Comparison of ENCODE assay signal across 17 cellular contexts in genomic region chr10:13719411-13719810, GRCh38.
DNase-seq lines count a peak whose midpoint lies in the region; ATAC-seq and TF ChIP-seq lines count a peak whose summit lies in the region.
"Had no signal": no experiment of that assay in that cellular context is flagged by ENCODE, and none has a peak within 500 bp of the region (broad histone marks: within the 10 kb centered on the region; RNA-seq: fewer than 3 reads in every experiment).

No MANE protein-coding gene starts in this region.

- H3K4me1 ChIP-seq in right atrium auricular region = peaks cover 0 to 24% of the 10 kb centered on the region in 2 donors

- no peak overlapping the region for H3K4me3 Mint-ChIP-seq in brain

- peak overlapping the region in 3 of 5 experiments; percentile 56 to 94 (median 76) for H3K27ac Mint-ChIP-seq in brain

- DNase-seq in CD1c-positive myeloid dendritic cell (ENCODE audit: extremely low spot score) (peak; percentile 8), right atrium auricular region (ENCODE audit: low spot score) (no peak), renal cortical epithelial cell (ENCODE audit: low read depth) (peak; percentile 77), NCI-H1694 treated with DMSO at 0.1 percent for 48 hours (lab: John Stamatoyannopoulos, UW) (no peak), NCI-H146 (lab: John Stamatoyannopoulos, UW) (no peak)
- DNase-seq: activated CD4-positive, CD25-positive, alpha-beta regulatory T cell treated with anti-CD3 and anti-CD28 coated beads, Interleukin-2, amount 50 U/mL, for 72 hours; gastrocnemius medialis; MV-4-11; naive thymus-derived CD4-positive, alpha-beta T cell; NCI-H2081 treated with DMSO at 0.1 percent for 48 hours; NCI-H526 treated with DMSO at 0.1 percent for 48 hours; OCI-M1; stimulated activated CD4-positive, alpha-beta T cell treated with anti-CD3 and anti-CD28 coated beads, Interleukin-15, amount 100 ng/mL, for 24 hours; stimulated activated naive CD4-positive, alpha-beta T cell treated with Interleukin-2 at 50 U/mL for 16 hours had no signal

- peaks cover 47% of the 10 kb centered on the region for H3K36me3 Mint-ChIP-seq in brain
- H3K36me3 Mint-ChIP-seq: naive thymus-derived CD4-positive, alpha-beta T cell had no signal

- peaks cover 27% of the 10 kb centered on the region for H3K4me1 Mint-ChIP-seq in brain

- H3K4me3 ChIP-seq in right atrium auricular region = no peak overlapping the region

- no peaks in the 10 kb centered on the region for H3K9me3 Mint-ChIP-seq in brain

- ATAC-seq in HG03175 (IDR thresholded peaks at IDR 0.05; ENCODE audit: unreplicated experiment) (no peak), GM21390 (IDR thresholded peaks at IDR 0.05; ENCODE audit: unreplicated experiment) (no peak)
- ATAC-seq: gastrocnemius medialis; naive thymus-derived CD4-positive, alpha-beta T cell had no signal

- no peaks in the 10 kb centered on the region for H3K36me3 ChIP-seq in right atrium auricular region
- H3K36me3 ChIP-seq: gastrocnemius medialis had no signal

- H3K27ac ChIP-seq in right atrium auricular region = peak overlapping the region; percentile 7 to 69
- H3K27ac ChIP-seq: gastrocnemius medialis had no signal

- TF ChIP-seq CTCF in brain (conservative IDR thresholded peaks at IDR 0.05) = no peak
- TF ChIP-seq CTCF in right atrium auricular region (IDR thresholded peaks at IDR 0.05) = no peak

- no peaks in the 10 kb centered on the region for H3K27me3 Mint-ChIP-seq in brain

- no peaks in the 10 kb centered on the region for H3K27me3 ChIP-seq in right atrium auricular region
- H3K27me3 ChIP-seq: gastrocnemius medialis had no signal

- no peaks in the 10 kb centered on the region for H3K9me3 ChIP-seq in right atrium auricular region
- H3K9me3 ChIP-seq: gastrocnemius medialis had no signal

Comparison
In these comparisons a context has a peak if more than half of its experiments do, and no peak if none do; other contexts are left out.
1. DNase-seq: peak in CD1c-positive myeloid dendritic cell (single experiment) and renal cortical epithelial cell (single experiment); none in right atrium auricular region (single experiment), NCI-H1694 treated with DMSO at 0.1 percent for 48 hours (single experiment) and NCI-H146 (single experiment).